Comparison of ENCODE assay signal across 6 cellular contexts in genomic region chr7:100195901-100196322, GRCh38. TPM values are rescaled to one million over a fixed set of nuclear protein-coding genes. Genes with fewer than 3 reads are reported as not detected.
"Had no signal": no experiment of that assay in that cellular context is flagged by ENCODE, and none has a peak within 500 bp of the region (broad histone marks: within the 10 kb centered on the region; RNA-seq: fewer than 3 reads in every experiment).

No MANE protein-coding gene starts in this region.

RNA-seq across cellular contexts. Expression of gene STAG3, which starts 18.2 kb away (rescaled TPM):
- total RNA-seq: myocyte, renal cortical epithelial cell had no signal

RNA-seq across cellular contexts. Expression of gene PVRIG, which starts 23.8 kb away (rescaled TPM):
- total RNA-seq: dermis microvascular lymphatic vessel endothelial cell, left ventricle myocardium inferior, mammary epithelial cell, myocyte, occipital lobe, renal cortical epithelial cell had no signal
